2 cellular contexts compared by ENCODE assay signal in the genomic region with DNA sequence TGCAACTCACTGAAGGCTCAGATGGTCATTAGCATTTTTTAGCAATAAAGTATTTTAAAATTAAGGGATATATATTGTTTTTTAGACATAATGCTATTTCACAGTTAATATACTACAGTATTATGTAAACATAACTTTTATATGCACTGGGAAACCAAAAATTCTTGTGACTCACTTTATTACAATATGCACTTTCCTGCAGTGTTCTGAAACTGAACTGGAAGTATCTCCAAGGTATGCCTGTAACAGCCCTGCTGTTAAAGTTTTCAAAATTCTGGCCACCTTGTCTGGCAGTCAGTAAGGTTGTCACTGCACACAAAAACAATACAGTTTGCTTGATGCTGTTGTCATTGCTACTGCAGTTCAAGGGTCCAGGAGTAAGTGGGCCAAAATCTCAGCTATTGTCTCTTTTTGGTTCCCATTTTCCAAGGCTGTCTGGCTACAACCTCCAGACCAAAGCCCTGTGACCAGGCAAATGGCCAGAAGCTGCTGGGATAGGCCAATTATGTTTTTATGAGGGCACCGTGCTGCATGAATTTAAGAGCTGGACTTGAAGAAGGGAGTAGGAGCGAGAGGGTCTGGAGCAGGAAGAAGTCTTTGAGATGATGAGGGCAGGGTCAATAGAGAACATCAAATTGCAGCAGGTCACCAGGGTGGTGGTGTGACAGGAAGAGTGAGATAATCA.
TF ChIP-seq lines count a peak whose summit lies in the region.

No MANE protein-coding gene starts in this region.

TF ChIP-seq in SK-N-SH, 30 proteins besides CTCF, POLR2A, EP300 and RAD21 (continued from another document):
- TF ChIP-seq, protein P1, sequence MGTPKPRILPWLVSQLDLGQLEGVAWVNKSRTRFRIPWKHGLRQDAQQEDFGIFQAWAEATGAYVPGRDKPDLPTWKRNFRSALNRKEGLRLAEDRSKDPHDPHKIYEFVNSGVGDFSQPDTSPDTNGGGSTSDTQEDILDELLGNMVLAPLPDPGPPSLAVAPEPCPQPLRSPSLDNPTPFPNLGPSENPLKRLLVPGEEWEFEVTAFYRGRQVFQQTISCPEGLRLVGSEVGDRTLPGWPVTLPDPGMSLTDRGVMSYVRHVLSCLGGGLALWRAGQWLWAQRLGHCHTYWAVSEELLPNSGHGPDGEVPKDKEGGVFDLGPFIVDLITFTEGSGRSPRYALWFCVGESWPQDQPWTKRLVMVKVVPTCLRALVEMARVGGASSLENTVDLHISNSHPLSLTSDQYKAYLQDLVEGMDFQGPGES (IDR thresholded peaks at IDR 0.05; ENCODE audit: low read depth, low read length): no peak
- no peak for TF ChIP-seq FOXM1 (IDR thresholded peaks at IDR 0.05; ENCODE audit: low read depth)
- TF ChIP-seq, protein P2, sequence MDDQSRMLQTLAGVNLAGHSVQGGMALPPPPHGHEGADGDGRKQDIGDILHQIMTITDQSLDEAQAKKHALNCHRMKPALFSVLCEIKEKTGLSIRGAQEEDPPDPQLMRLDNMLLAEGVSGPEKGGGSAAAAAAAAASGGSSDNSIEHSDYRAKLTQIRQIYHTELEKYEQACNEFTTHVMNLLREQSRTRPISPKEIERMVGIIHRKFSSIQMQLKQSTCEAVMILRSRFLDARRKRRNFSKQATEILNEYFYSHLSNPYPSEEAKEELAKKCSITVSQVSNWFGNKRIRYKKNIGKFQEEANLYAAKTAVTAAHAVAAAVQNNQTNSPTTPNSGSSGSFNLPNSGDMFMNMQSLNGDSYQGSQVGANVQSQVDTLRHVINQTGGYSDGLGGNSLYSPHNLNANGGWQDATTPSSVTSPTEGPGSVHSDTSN (IDR thresholded peaks at IDR 0.05): no peak
- TF ChIP-seq POLR2AphosphoS5 (IDR thresholded peaks at IDR 0.05; ENCODE audit: low read depth, low read length): no peak
- no peak for TF ChIP-seq TEAD4 (IDR thresholded peaks at IDR 0.05; ENCODE audit: borderline replicate concordance, insufficient read depth)
- no peak for TF ChIP-seq NRF1 (IDR thresholded peaks at IDR 0.05; ENCODE audit: low read depth, low read length)
- TF ChIP-seq EZH2phosphoT487 (IDR thresholded peaks at IDR 0.05; ENCODE audit: borderline replicate concordance, low read depth): no peak
- TF ChIP-seq JUND (IDR thresholded peaks at IDR 0.05): no peak
- TF ChIP-seq RCOR1 (IDR thresholded peaks at IDR 0.05; ENCODE audit: low read length): no peak
- TF ChIP-seq YY1 (IDR thresholded peaks at IDR 0.05; ENCODE audit: low read depth): no peak
- no peak for TF ChIP-seq MEF2A (IDR thresholded peaks at IDR 0.05; ENCODE audit: borderline replicate concordance, low read depth)

TF ChIP-seq in SK-N-SH treated with all-trans-retinoic acid at 6 μM for 48 hours, 23 proteins besides CTCF, POLR2A, EP300 and RAD21 (continued from another document):
- TF ChIP-seq, protein P3, sequence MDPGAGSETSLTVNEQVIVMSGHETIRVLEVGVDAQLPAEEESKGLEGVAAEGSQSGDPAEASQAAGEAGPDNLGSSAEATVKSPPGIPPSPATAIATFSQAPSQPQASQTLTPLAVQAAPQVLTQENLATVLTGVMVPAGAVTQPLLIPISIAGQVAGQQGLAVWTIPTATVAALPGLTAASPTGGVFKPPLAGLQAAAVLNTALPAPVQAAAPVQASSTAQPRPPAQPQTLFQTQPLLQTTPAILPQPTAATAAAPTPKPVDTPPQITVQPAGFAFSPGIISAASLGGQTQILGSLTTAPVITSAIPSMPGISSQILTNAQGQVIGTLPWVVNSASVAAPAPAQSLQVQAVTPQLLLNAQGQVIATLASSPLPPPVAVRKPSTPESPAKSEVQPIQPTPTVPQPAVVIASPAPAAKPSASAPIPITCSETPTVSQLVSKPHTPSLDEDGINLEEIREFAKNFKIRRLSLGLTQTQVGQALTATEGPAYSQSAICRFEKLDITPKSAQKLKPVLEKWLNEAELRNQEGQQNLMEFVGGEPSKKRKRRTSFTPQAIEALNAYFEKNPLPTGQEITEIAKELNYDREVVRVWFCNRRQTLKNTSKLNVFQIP (CRISPR knock-in tag; IDR thresholded peaks at IDR 0.05; ENCODE audit: borderline replicate concordance, low read depth): no peak
- TF ChIP-seq GLIS3 (CRISPR knock-in tag; IDR thresholded peaks at IDR 0.05) (no peak), ZNF8 (CRISPR knock-in tag; IDR thresholded peaks at IDR 0.05) (no peak), PPARA (CRISPR knock-in tag; IDR thresholded peaks at IDR 0.05; ENCODE audit: borderline replicate concordance) (no peak), OSR1 (CRISPR knock-in tag; IDR thresholded peaks at IDR 0.05) (no peak), ZNF70 (CRISPR knock-in tag; IDR thresholded peaks at IDR 0.05) (no peak), ZFP3 (CRISPR knock-in tag; IDR thresholded peaks at IDR 0.05) (no peak), ESRRG (CRISPR knock-in tag; IDR thresholded peaks at IDR 0.05) (no peak), ZFP30 (CRISPR knock-in tag; IDR thresholded peaks at IDR 0.05) (no peak), TOX (CRISPR knock-in tag; IDR thresholded peaks at IDR 0.05; ENCODE audit: borderline replicate concordance) (no peak)
- TF ChIP-seq, protein P4, sequence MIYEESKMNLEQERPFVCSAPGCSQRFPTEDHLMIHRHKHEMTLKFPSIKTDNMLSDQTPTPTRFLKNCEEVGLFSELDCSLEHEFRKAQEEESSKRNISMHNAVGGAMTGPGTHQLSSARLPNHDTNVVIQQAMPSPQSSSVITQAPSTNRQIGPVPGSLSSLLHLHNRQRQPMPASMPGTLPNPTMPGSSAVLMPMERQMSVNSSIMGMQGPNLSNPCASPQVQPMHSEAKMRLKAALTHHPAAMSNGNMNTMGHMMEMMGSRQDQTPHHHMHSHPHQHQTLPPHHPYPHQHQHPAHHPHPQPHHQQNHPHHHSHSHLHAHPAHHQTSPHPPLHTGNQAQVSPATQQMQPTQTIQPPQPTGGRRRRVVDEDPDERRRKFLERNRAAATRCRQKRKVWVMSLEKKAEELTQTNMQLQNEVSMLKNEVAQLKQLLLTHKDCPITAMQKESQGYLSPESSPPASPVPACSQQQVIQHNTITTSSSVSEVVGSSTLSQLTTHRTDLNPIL (CRISPR knock-in tag; IDR thresholded peaks at IDR 0.05; ENCODE audit: low read depth): no peak
- TF ChIP-seq, protein P5, sequence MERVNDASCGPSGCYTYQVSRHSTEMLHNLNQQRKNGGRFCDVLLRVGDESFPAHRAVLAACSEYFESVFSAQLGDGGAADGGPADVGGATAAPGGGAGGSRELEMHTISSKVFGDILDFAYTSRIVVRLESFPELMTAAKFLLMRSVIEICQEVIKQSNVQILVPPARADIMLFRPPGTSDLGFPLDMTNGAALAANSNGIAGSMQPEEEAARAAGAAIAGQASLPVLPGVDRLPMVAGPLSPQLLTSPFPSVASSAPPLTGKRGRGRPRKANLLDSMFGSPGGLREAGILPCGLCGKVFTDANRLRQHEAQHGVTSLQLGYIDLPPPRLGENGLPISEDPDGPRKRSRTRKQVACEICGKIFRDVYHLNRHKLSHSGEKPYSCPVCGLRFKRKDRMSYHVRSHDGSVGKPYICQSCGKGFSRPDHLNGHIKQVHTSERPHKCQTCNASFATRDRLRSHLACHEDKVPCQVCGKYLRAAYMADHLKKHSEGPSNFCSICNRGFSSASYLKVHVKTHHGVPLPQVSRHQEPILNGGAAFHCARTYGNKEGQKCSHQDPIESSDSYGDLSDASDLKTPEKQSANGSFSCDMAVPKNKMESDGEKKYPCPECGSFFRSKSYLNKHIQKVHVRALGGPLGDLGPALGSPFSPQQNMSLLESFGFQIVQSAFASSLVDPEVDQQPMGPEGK (CRISPR knock-in tag; IDR thresholded peaks at IDR 0.05; ENCODE audit: borderline replicate concordance): no peak
- TF ChIP-seq, protein P6, sequence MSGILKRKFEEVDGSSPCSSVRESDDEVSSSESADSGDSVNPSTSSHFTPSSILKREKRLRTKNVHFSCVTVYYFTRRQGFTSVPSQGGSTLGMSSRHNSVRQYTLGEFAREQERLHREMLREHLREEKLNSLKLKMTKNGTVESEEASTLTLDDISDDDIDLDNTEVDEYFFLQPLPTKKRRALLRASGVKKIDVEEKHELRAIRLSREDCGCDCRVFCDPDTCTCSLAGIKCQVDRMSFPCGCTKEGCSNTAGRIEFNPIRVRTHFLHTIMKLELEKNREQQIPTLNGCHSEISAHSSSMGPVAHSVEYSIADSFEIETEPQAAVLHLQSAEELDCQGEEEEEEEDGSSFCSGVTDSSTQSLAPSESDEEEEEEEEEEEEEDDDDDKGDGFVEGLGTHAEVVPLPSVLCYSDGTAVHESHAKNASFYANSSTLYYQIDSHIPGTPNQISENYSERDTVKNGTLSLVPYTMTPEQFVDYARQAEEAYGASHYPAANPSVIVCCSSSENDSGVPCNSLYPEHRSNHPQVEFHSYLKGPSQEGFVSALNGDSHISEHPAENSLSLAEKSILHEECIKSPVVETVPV (CRISPR knock-in tag; IDR thresholded peaks at IDR 0.05): no peak
